ENCODE assay signal across 21 cellular contexts in the genomic region with DNA sequence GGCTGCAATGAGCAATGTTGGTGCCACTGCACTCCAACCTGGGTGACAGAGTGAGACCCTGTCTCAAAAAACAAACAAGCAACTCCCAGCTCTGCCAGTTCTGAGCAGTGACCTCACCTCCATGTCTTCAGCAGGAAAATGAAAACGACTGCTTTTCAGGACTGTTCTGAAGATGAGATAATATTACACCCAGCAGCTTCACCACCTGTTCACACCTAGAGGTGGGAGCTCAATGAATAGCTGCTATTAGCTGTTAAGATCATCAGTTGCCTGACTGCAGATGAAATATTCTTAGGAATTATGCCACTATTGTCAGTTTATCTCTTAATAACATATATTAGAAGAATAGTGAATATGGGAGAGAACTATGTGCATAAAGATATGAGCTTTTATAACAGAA.
"Had no signal": no experiment of that assay in that cellular context is flagged by ENCODE, and none has a peak within 500 bp of the region (broad histone marks: within the 10 kb centered on the region; RNA-seq: fewer than 3 reads in every experiment).

No MANE protein-coding gene starts in this region.

- ATAC-seq: effector memory CD8-positive, alpha-beta T cell; esophagus mucosa; left lobe of liver; lower lobe of right lung; mucosa of descending colon; pancreas; psoas muscle; upper lobe of right lung had no signal

- DNase-seq: activated CD4-positive, alpha-beta memory T cell treated with anti-CD3 and anti-CD28 coated beads for 36 hours; activated CD4-positive, alpha-beta T cell treated with anti-CD3 and anti-CD28 coated beads for 48 hours; activated naive CD4-positive, alpha-beta T cell treated with Interleukin-2 at 50 U/mL for 16 hours; activated naive CD8-positive, alpha-beta T cell treated with anti-CD3 and anti-CD28 coated beads for 36 hours; activated T-cell treated with anti-CD3 and anti-CD28 coated beads, Interleukin-2, amount 50 U/mL, for 48 hours; central memory CD4-positive, alpha-beta T cell; colonic mucosa; dorsolateral prefrontal cortex; effector memory CD8-positive, alpha-beta T cell; foreskin melanocyte; lower lobe of right lung; mesendoderm; mucosa of descending colon; nephron progenitor cell; pancreas; stimulated activated CD4-positive, alpha-beta T cell treated with anti-CD3 and anti-CD28 coated beads, Interleukin-4, amount 100 ng/mL, for 24 hours; stimulated activated naive CD4-positive, alpha-beta T cell treated with Interleukin-2 at 50 U/mL for 16 hours; upper lobe of right lung had no signal
